15 cellular contexts compared by ENCODE assay signal in genomic region chr16:85082553-85083050, GRCh38. TPM values are rescaled to one million over a fixed set of nuclear protein-coding genes. Genes with fewer than 3 reads are reported as not detected.
DNase-seq lines count a peak whose midpoint lies in the region; ATAC-seq and TF ChIP-seq lines count a peak whose summit lies in the region.
"Had no signal": no experiment of that assay in that cellular context is flagged by ENCODE, and none has a peak within 500 bp of the region (broad histone marks: within the 10 kb centered on the region; RNA-seq: fewer than 3 reads in every experiment).

No MANE protein-coding gene starts in this region.

- intact Hi-C loops in right cardiac atrium (cut with DNase I) = loop anchor here in 1 of 4 donors (10.0 kb wide), 2 partner anchors 88 to 328 kb away; no protein-coding TSS in a partner anchor
- intact Hi-C loops in left lung (cut with DNase I) = no loop called here
- intact Hi-C loops in Calu3 (cut with micrococcal nuclease; ENCODE audit: unreplicated experiment) = no loop called here
- intact Hi-C loops in prostate gland (cut with DNase I) = loop anchor here (10.0 kb wide), 1 partner anchor 338 kb away; no protein-coding TSS in a partner anchor

- H3K4me3 ChIP-seq in right cardiac atrium (ENCODE audit: low read length) (no peak overlapping the region), right atrium auricular region (no peak overlapping the region), Peyer's patch (peak overlapping the region in 1 of 4 donors; percentile 3), left lung (no peak overlapping the region), BE2C (ENCODE audit: low read depth, low read length) (no peak overlapping the region), prostate gland (no peak overlapping the region)

- no peaks in the 10 kb centered on the region for H3K9me3 ChIP-seq in right cardiac atrium (ENCODE audit: control insufficient read depth, low read length)
- no peaks in the 10 kb centered on the region for H3K9me3 ChIP-seq in right atrium auricular region
- no peaks in the 10 kb centered on the region for H3K9me3 ChIP-seq in Peyer's patch
- H3K9me3 ChIP-seq in left lung = no peaks in the 10 kb centered on the region
- H3K9me3 ChIP-seq in BE2C = no peaks in the 10 kb centered on the region
- H3K9me3 ChIP-seq in prostate gland = no peaks in the 10 kb centered on the region

- ATAC-seq in right cardiac atrium = no peak
- ATAC-seq in left lung = peak; percentile 72
- ATAC-seq: activated CD4-positive, CD25-positive, alpha-beta regulatory T cell treated with anti-CD3 and anti-CD28 coated beads, Interleukin-2, amount 50 U/mL, for 24 hours; left colon had no signal

- CTCF ChIA-PET in Calu3 (lab: Charles Lee) = no interaction called here

- 70% methylated on average over 23 of the region's 23 CpGs for WGBS in right cardiac atrium
- WGBS in prostate gland = 42% methylated on average over 23 of the region's 23 CpGs

- no peaks in the 10 kb centered on the region for H3K36me3 Mint-ChIP-seq in Calu3 (ENCODE audit: insufficient read depth, unreplicated experiment)

- no peaks in the 10 kb centered on the region for H3K9me3 Mint-ChIP-seq in Calu3 (ENCODE audit: low read depth, unreplicated experiment)

- no peaks in the 10 kb centered on the region for H3K27me3 Mint-ChIP-seq in Calu3 (ENCODE audit: unreplicated experiment)

- BruUV-seq in Calu3 (replicated peaks; lab: Mats Ljungman, UMichigan) = no TSS peak

- H3K36me3 ChIP-seq in right atrium auricular region (peaks cover 21% of the 10 kb centered on the region), Peyer's patch (peaks cover 0 to 23% (median 0%) of the 10 kb centered on the region in 3 donors), left lung (peaks cover 0 to 71% of the 10 kb centered on the region in 2 donors), BE2C (no peaks in the 10 kb centered on the region), prostate gland (no peaks in the 10 kb centered on the region)

- no peak for TF ChIP-seq CTCF in right atrium auricular region (IDR thresholded peaks at IDR 0.05)
- no peak for TF ChIP-seq CTCF in Peyer's patch (IDR thresholded peaks at IDR 0.05)
- TF ChIP-seq CTCF in left lung (IDR thresholded peaks at IDR 0.05) = no peak
- no peak for TF ChIP-seq CTCF in Calu3 (IDR thresholded peaks at IDR 0.05; ENCODE audit: unreplicated experiment)
- no peak for TF ChIP-seq CTCF in BE2C (IDR thresholded peaks at IDR 0.05; ENCODE audit: low read depth, low read length)
- TF ChIP-seq CTCF in prostate gland (IDR thresholded peaks at IDR 0.05) = no peak

- DNase-seq in right cardiac atrium = peak in 2 of 3 donors; percentile 40 to 56
- no peak for DNase-seq in right atrium auricular region (ENCODE audit: low spot score)
- peak in 2 of 3 donors; percentile 51 to 60 for DNase-seq in Peyer's patch
- DNase-seq in left lung = peak in 1 of 2 donors; percentile 73
- DNase-seq in Calu3 = no peak
- no peak for DNase-seq in BE2C
- DNase-seq in prostate gland (ENCODE audit: low spot score) = no peak
- no peak for DNase-seq in NCI-H187 treated with DMSO at 0.1 percent for 48 hours (lab: John Stamatoyannopoulos, UW)
- DNase-seq: activated effector memory CD4-positive, alpha-beta T cell treated with anti-CD3 and anti-CD28 coated beads, Interleukin-2, amount 50 U/mL, for 16 hours; central memory CD4-positive, alpha-beta T cell; left colon; NCI-H2227 treated with DMSO at 0.1 percent for 48 hours; SHP77 had no signal

- no peak for TF ChIP-seq POLR2A in Peyer's patch (IDR thresholded peaks at IDR 0.05)
- TF ChIP-seq POLR2A in prostate gland (IDR thresholded peaks at IDR 0.05) = no peak

- no peaks in the 10 kb centered on the region for H3K4me1 ChIP-seq in right cardiac atrium (ENCODE audit: control insufficient read depth, insufficient read depth, low read length)
- H3K4me1 ChIP-seq in right atrium auricular region = peaks cover 0 to 8% of the 10 kb centered on the region in 2 donors
- peaks cover 0 to 7% (median 3%) of the 10 kb centered on the region in 4 donors for H3K4me1 ChIP-seq in Peyer's patch
- peaks cover 0 to 22% of the 10 kb centered on the region in 2 donors for H3K4me1 ChIP-seq in left lung
- H3K4me1 ChIP-seq in BE2C = peaks cover 14% of the 10 kb centered on the region
- H3K4me1 ChIP-seq in prostate gland (replicated peaks) = no peaks in the 10 kb centered on the region

- H3K27me3 ChIP-seq in right cardiac atrium (ENCODE audit: control insufficient read depth, insufficient read depth) (no peaks in the 10 kb centered on the region), right atrium auricular region (no peaks in the 10 kb centered on the region), Peyer's patch (no peaks in the 10 kb centered on the region), left lung (peaks cover 0 to 6% of the 10 kb centered on the region in 2 donors), BE2C (no peaks in the 10 kb centered on the region), prostate gland (replicated peaks; ENCODE audit: insufficient read depth) (no peaks in the 10 kb centered on the region)

- H3K27ac ChIP-seq in right cardiac atrium (ENCODE audit: low read length) = no peak overlapping the region
- no peak overlapping the region for H3K27ac ChIP-seq in right atrium auricular region
- peak overlapping the region in 2 of 4 donors; percentile 25 for H3K27ac ChIP-seq in Peyer's patch
- H3K27ac ChIP-seq in left lung = no peak overlapping the region
- no peak overlapping the region for H3K27ac ChIP-seq in prostate gland

- peaks cover 9% of the 10 kb centered on the region for H3K4me1 Mint-ChIP-seq in Calu3 (ENCODE audit: low read depth, unreplicated experiment)

- no peak overlapping the region for H3K27ac Mint-ChIP-seq in Calu3 (ENCODE audit: unreplicated experiment)

- no peak overlapping the region for H3K4me3 Mint-ChIP-seq in Calu3 (ENCODE audit: low read depth, unreplicated experiment)

RNA-seq across cellular contexts. Expression of gene CIBAR2, which starts 29.7 kb away (rescaled TPM):
- total RNA-seq in right cardiac atrium (not detected), right atrium auricular region (not detected), Peyer's patch (not detected), left lung (1 to 10 TPM in 1 of 2 donors, under 1 TPM in 1; 0.29 to 9.6 TPM), Calu3 (2022) (not detected in 2 replicates), prostate gland (not detected)
- polyA plus RNA-seq in right cardiac atrium = 0.09 TPM
- not detected for polyA plus RNA-seq in BE2C (2012; ENCODE audit: insufficient read depth, insufficient read length, low read depth)
- total RNA-seq: left colon, pulmonary artery endothelial cell had no signal

RNA-seq across cellular contexts. Expression of gene KIAA0513, which starts 55.0 kb away (rescaled TPM):
- total RNA-seq in right cardiac atrium = 10 to 100 TPM; 10.9 to 13.5 (median 12.6) TPM
- polyA plus RNA-seq in right cardiac atrium = 6.7 TPM
- 10 to 100 TPM; 12.6 to 14.1 TPM for total RNA-seq in right atrium auricular region
- total RNA-seq in Peyer's patch = 10 to 100 TPM; 17.7 to 52.0 (median 23.9) TPM
- total RNA-seq in left lung = 10 to 100 TPM; 22.6 to 31.7 TPM
- total RNA-seq in Calu3 (2022) = 12.4 and 15.1 TPM in 2 replicates
- 16.5 TPM for polyA plus RNA-seq in BE2C (2012; ENCODE audit: insufficient read depth, insufficient read length, low read depth)
- total RNA-seq in prostate gland = 10 to 100 TPM; 14.4 to 29.4 TPM

Comparison
In these comparisons a context has a peak if more than half of its experiments do, and no peak if none do; other contexts are left out.
1. DNase-seq: peak in right cardiac atrium (2 of 3) and Peyer's patch (2 of 3); none in right atrium auricular region (single experiment), Calu3 (single experiment), BE2C (single experiment), prostate gland (single experiment) and NCI-H187 treated with DMSO at 0.1 percent for 48 hours (single experiment).